Comparison of ENCODE assay signal across 8 cellular contexts in the genomic region with DNA sequence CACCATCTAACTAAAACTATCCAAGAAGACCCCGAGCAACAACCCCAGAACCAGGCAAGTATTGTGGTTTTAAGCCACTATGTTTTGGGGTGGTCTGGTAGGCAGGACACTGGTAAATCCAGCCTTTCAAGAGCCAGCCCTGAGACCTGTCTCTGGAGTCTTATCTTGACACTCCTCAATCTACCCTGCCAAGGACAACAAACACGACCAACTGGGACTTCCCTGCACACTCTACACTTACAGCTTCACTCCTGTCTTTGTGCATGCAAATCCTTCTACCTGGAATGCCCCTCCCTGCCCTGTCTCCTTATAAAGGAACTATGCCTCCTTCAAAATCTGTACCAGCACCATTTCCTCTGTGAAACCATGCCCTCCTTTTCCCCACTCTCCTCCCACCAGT.
"Had no signal": no experiment of that assay in that cellular context is flagged by ENCODE, and none has a peak within 500 bp of the region (broad histone marks: within the 10 kb centered on the region; RNA-seq: fewer than 3 reads in every experiment).

No MANE protein-coding gene starts in this region.

- H3K4me1 ChIP-seq: neural progenitor cell had no signal

- H3K27ac ChIP-seq: neural progenitor cell, vagina had no signal

- H3K27me3 ChIP-seq: neural progenitor cell, vagina had no signal

- H3K4me3 ChIP-seq: neural progenitor cell, vagina had no signal

- H3K9me3 ChIP-seq: vagina had no signal

- ATAC-seq: activated CD4-positive, CD25-positive, alpha-beta regulatory T cell treated with anti-CD3 and anti-CD28 coated beads, Interleukin-2, amount 50 U/mL, for 24 hours; stimulated activated effector memory CD8-positive, alpha-beta T cell treated with anti-CD3 and anti-CD28 coated beads, Interleukin-12 subunit alpha, Interleukin-12 subunit beta, amount 100 ng/mL, for 72 hours had no signal

- DNase-seq: activated naive CD4-positive, alpha-beta T cell; hippocampal formation; kidney; stimulated activated CD4-positive, alpha-beta T cell treated with anti-CD3 and anti-CD28 coated beads, Interleukin-12 subunit alpha, Interleukin-12 subunit beta, amount 100 ng/mL, for 4 hours had no signal

- H3K36me3 ChIP-seq: neural progenitor cell, vagina had no signal
